ENCODE assay signal across 1 cellular context in genomic region chr12:130195776-130196175, GRCh38.
TF ChIP-seq lines count a peak whose summit lies in the region.

No MANE protein-coding gene starts in this region.

TF ChIP-seq in HepG2, 621 proteins besides CTCF, POLR2A, EP300 and RAD21:
- TF ChIP-seq NFE2L1 (CRISPR knock-in tag; IDR thresholded peaks at IDR 0.05; ENCODE audit: borderline replicate concordance) (no peak), PHF5A (CRISPR knock-in tag; IDR thresholded peaks at IDR 0.05; ENCODE audit: low read depth, unreplicated experiment) (no peak), CREBL2 (CRISPR knock-in tag; IDR thresholded peaks at IDR 0.05; ENCODE audit: borderline replicate concordance) (no peak), MEIS2 (CRISPR knock-in tag; IDR thresholded peaks at IDR 0.05) (no peak), ZNF367 (CRISPR knock-in tag; IDR thresholded peaks at IDR 0.05; ENCODE audit: borderline replicate concordance) (no peak), ZNF468 (CRISPR knock-in tag; IDR thresholded peaks at IDR 0.05) (no peak), NFKB2 (CRISPR knock-in tag; IDR thresholded peaks at IDR 0.05; ENCODE audit: borderline replicate concordance) (no peak), KDM2A (CRISPR knock-in tag; IDR thresholded peaks at IDR 0.05; ENCODE audit: borderline replicate concordance, low read depth) (no peak), MAZ (IDR thresholded peaks at IDR 0.05; ENCODE audit: borderline replicate concordance, low read depth, low read length) (no peak), MAZ (CRISPR knock-in tag; IDR thresholded peaks at IDR 0.05; ENCODE audit: low read depth) (no peak), TOE1 (CRISPR knock-in tag; IDR thresholded peaks at IDR 0.05) (no peak), AHDC1 (CRISPR knock-in tag; IDR thresholded peaks at IDR 0.05; ENCODE audit: borderline replicate concordance) (no peak), GRHL1 (CRISPR knock-in tag; conservative IDR thresholded peaks at IDR 0.05) (no peak), ATF4 (CRISPR knock-in tag; IDR thresholded peaks at IDR 0.05) (no peak), MAFG (CRISPR knock-in tag; IDR thresholded peaks at IDR 0.05) (no peak)
